Comparison of ENCODE assay signal across 13 cellular contexts in the genomic region with DNA sequence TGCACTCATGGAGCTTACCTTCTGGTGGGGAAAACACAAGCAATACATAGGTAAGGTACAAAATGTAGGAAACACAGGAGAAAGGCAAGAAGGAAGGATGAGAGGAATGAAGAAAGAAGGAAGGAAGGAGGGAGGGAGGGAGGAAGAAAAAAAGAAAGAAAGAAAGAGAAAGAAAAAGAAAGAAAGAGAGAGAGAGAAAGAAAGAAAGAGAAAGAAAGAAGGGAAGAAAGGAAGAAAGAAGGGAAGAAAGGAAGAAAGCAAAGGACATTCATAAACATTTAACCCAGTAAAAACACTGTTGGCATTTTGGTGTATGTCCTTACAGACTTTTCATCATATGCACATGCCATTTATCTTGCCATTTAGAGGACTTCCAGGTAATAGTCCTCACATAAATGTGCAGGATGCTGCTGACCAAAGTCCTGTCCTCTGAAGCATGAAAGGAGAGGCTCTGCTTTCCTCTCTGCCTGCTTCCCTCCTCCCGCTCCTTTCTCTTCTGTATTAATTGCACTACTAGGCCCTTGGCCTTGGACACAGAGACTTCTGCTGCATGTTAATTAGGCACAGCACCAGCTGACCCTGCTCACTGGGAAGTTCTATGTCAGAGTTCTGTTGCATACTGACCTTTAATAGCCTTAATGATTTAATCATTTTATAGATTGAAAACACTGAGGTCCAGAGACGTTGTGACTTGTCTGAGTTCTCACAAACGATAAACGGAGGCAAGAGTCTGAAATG. TPM values are rescaled to one million over a fixed set of nuclear protein-coding genes. Genes with fewer than 3 reads are reported as not detected.
DNase-seq lines count a peak whose midpoint lies in the region; ATAC-seq and TF ChIP-seq lines count a peak whose summit lies in the region.
"Had no signal": no experiment of that assay in that cellular context is flagged by ENCODE, and none has a peak within 500 bp of the region (broad histone marks: within the 10 kb centered on the region; RNA-seq: fewer than 3 reads in every experiment).

No MANE protein-coding gene starts in this region.

- H3K27ac Mint-ChIP-seq in type B pancreatic cell: no peak overlapping the region
- H3K27ac Mint-ChIP-seq: activated naive CD4-positive, alpha-beta T cell treated with anti-CD3 and anti-CD28 coated beads, Interleukin-2, amount 50 U/mL, for 24 hours; T-helper 17 cell had no signal

- no peak for TF ChIP-seq CTCF in PC-3 (conservative IDR thresholded peaks at IDR 0.05; ENCODE audit: low read depth, low read length)
- TF ChIP-seq CTCF in sigmoid colon (IDR thresholded peaks at IDR 0.05): no peak
- no peak for TF ChIP-seq CTCF in type B pancreatic cell (conservative IDR thresholded peaks at IDR 0.05)
- no peak for TF ChIP-seq CTCF in BE2C (IDR thresholded peaks at IDR 0.05; ENCODE audit: low read depth, low read length)

- H3K27me3 Mint-ChIP-seq in type B pancreatic cell: no peaks in the 10 kb centered on the region
- H3K27me3 Mint-ChIP-seq: activated naive CD4-positive, alpha-beta T cell treated with anti-CD3 and anti-CD28 coated beads, Interleukin-2, amount 50 U/mL, for 24 hours had no signal

- no peaks in the 10 kb centered on the region for H3K9me2 ChIP-seq in PC-3 (replicated peaks; ENCODE audit: low read length)

- H3F3A ChIP-seq in PC-3 (ENCODE audit: low read length, unreplicated experiment): no peaks in the 10 kb centered on the region

- no peak for TF ChIP-seq EP300 in sigmoid colon (IDR thresholded peaks at IDR 0.05)

- no peaks in the 10 kb centered on the region for H3K79me2 ChIP-seq in PC-3 (ENCODE audit: low read length)

- H3K4me2 ChIP-seq in PC-3 (ENCODE audit: low read length): no peak overlapping the region

- H3K9me3 Mint-ChIP-seq in type B pancreatic cell: no peaks in the 10 kb centered on the region
- H3K9me3 Mint-ChIP-seq: activated naive CD4-positive, alpha-beta T cell treated with anti-CD3 and anti-CD28 coated beads, Interleukin-2, amount 50 U/mL, for 24 hours; naive B cell had no signal

- no peak overlapping the region for H3K9ac ChIP-seq in PC-3 (ENCODE audit: low read length)
- H3K9ac ChIP-seq in endocrine pancreas (ENCODE audit: control insufficient read depth, insufficient read depth, low read length): no peak overlapping the region

- H3K4me1 ChIP-seq in PC-3 (ENCODE audit: insufficient read depth, low read length): peaks cover 12% of the 10 kb centered on the region; the same call in 1 of the 2 replicates
- no peaks in the 10 kb centered on the region for H3K4me1 ChIP-seq in endocrine pancreas (ENCODE audit: control insufficient read depth, insufficient read depth, low read length)
- H3K4me1 ChIP-seq in sigmoid colon: peaks cover 0 to 29% (median 19%) of the 10 kb centered on the region in 4 donors
- H3K4me1 ChIP-seq in BE2C: peaks cover 25% of the 10 kb centered on the region

- ATAC-seq in PC-3: no peak
- ATAC-seq: T-helper 17 cell had no signal

- H2AFZ ChIP-seq in PC-3 (ENCODE audit: low read length): peak overlapping the region; percentile 86; the same call in 1 of the 2 replicates

- H3K9me3 ChIP-seq in PC-3 (ENCODE audit: low read length) (no peaks in the 10 kb centered on the region), endocrine pancreas (ENCODE audit: control insufficient read depth, low read length) (no peaks in the 10 kb centered on the region), sigmoid colon (no peaks in the 10 kb centered on the region), BE2C (no peaks in the 10 kb centered on the region)

- H3K4me1 Mint-ChIP-seq in type B pancreatic cell (ENCODE audit: unreplicated experiment): peaks cover 11% of the 10 kb centered on the region

- no peaks in the 10 kb centered on the region for H4K20me1 ChIP-seq in PC-3 (ENCODE audit: low read length)

- no peaks in the 10 kb centered on the region for H3K36me3 Mint-ChIP-seq in type B pancreatic cell
- H3K36me3 Mint-ChIP-seq: activated naive CD4-positive, alpha-beta T cell treated with anti-CD3 and anti-CD28 coated beads, Interleukin-2, amount 50 U/mL, for 24 hours; naive B cell had no signal

- no peak overlapping the region for H3K27ac ChIP-seq in PC-3 (ENCODE audit: low read length)
- H3K27ac ChIP-seq in sigmoid colon: peak overlapping the region in 3 of 4 donors; percentile 48 to 67 (median 64)

- H3K36me3 ChIP-seq in PC-3 (ENCODE audit: low read depth, low read length) (no peaks in the 10 kb centered on the region), endocrine pancreas (ENCODE audit: control insufficient read depth, insufficient read depth, low read length) (no peaks in the 10 kb centered on the region), sigmoid colon (no peaks in the 10 kb centered on the region), BE2C (no peaks in the 10 kb centered on the region)

- POLR2A ChIA-PET in PC-3 (lab: Charles Lee; ENCODE audit: unreplicated experiment): no interaction called here

- intact Hi-C loops in PC-3 (cut with micrococcal nuclease): loop anchor here (5.0 to 10.0 kb wide), 3 partner anchors 126 to 678 kb away; no protein-coding TSS in a partner anchor
- intact Hi-C loops in sigmoid colon (cut with DNase I): loop anchor here (10.0 kb wide), 1 partner anchor 472 kb away; the partner anchor contains the start of gene GSK3B

- 60 to 70% methylated on average over 4 of the region's 4 CpGs for WGBS in sigmoid colon, 2 donors

- TF ChIP-seq POLR2A in sigmoid colon (IDR thresholded peaks at IDR 0.05): no peak

- H3K4me3 Mint-ChIP-seq in type B pancreatic cell: no peak overlapping the region
- H3K4me3 Mint-ChIP-seq: activated naive CD4-positive, alpha-beta T cell treated with anti-CD3 and anti-CD28 coated beads, Interleukin-2, amount 50 U/mL, for 24 hours; naive B cell; T-helper 17 cell had no signal

- H3K27me3 ChIP-seq in PC-3 (ENCODE audit: low read length): no peaks in the 10 kb centered on the region
- H3K27me3 ChIP-seq in endocrine pancreas (ENCODE audit: control insufficient read depth, insufficient read depth, low read length): no peaks in the 10 kb centered on the region
- no peaks in the 10 kb centered on the region for H3K27me3 ChIP-seq in sigmoid colon
- no peaks in the 10 kb centered on the region for H3K27me3 ChIP-seq in BE2C

- BruUV-seq in PC-3 (replicated peaks; lab: Mats Ljungman, UMichigan): no TSS peak

- peak; percentile 76 for DNase-seq in DMS53 (lab: John Stamatoyannopoulos, UW)
- DNase-seq in PC-3: no peak
- DNase-seq in sigmoid colon: no peak
- DNase-seq in NAMALWA (ENCODE audit: low spot score): no peak
- DNase-seq in type B pancreatic cell (ENCODE audit: extremely low spot score, unreplicated experiment): no peak
- no peak for DNase-seq in BE2C
- DNase-seq in activated T-cell treated with anti-CD3 and anti-CD28 coated beads, Interleukin-2, amount 50 U/mL, for 48 hours: no peak
- DNase-seq: activated CD8-positive, alpha-beta memory T cell treated with anti-CD3 and anti-CD28 coated beads, Interleukin-2, amount 50 U/mL, for 4 hours; naive B cell; NCI-H774; T-helper 17 cell had no signal

- CTCF ChIA-PET in PC-3 (lab: Charles Lee): interaction anchor here (0.6 to 2.1 kb wide), 5 partner anchors 8 to 229 kb away, joined by 3 to 26 read pairs (median 6); no protein-coding TSS in a partner anchor

- no peak overlapping the region for H3K4me3 ChIP-seq in PC-3 (ENCODE audit: low read length)
- peak overlapping the region; percentile 4 for H3K4me3 ChIP-seq in endocrine pancreas (ENCODE audit: control insufficient read depth, insufficient read depth, low read length)
- H3K4me3 ChIP-seq in sigmoid colon: no peak overlapping the region
- H3K4me3 ChIP-seq in BE2C (ENCODE audit: low read depth, low read length): no peak overlapping the region

RNA-seq across cellular contexts. Expression of gene NDUFB4, which starts 29.7 kb away (rescaled TPM):
- 239 and 283 TPM in 2 replicates for total RNA-seq in PC-3 (2014; rRNA removed)
- 100 to 1,000 TPM in 2 of 4 donors, 10 to 100 TPM in 2; 72.3 to 148 (median 113) TPM for total RNA-seq in sigmoid colon
- polyA plus RNA-seq in sigmoid colon: 100 to 1,000 TPM; 258 to 335 (median 329) TPM
- 129 and 171 TPM in 2 replicates for total RNA-seq in type B pancreatic cell (ENCODE audit: low replicate concordance)
- polyA plus RNA-seq in BE2C (2012; ENCODE audit: insufficient read depth, insufficient read length, low read depth): 637 TPM
